Comparison of ENCODE assay signal across 26 cellular contexts in the genomic region with DNA sequence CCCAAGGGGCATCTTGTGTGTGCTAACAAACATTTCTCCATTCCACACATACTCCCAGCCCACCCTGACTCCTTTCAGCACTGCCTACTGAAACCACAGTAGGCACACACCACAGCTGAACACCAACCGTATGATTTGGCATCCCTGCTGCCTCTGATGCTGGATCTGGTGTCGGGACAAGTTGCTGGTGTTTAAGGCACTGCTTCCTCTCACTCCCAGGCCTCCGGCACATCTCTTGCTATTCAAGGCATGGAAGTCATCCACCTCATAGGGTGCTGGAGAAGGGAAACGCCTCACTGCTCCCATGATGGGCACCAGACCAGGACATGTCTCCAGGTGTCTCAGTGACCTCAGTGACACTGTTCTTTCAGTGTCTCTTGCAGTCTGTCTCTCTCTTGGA. TPM values are rescaled to one million over a fixed set of nuclear protein-coding genes. Genes with fewer than 3 reads are reported as not detected.
"Had no signal": no experiment of that assay in that cellular context is flagged by ENCODE, and none has a peak within 500 bp of the region (broad histone marks: within the 10 kb centered on the region; RNA-seq: fewer than 3 reads in every experiment).

No MANE protein-coding gene starts in this region.

- H3K4me3 Mint-ChIP-seq: naive B cell, nephron, type B pancreatic cell had no signal

- H3K27ac ChIP-seq: dorsolateral prefrontal cortex, heart left ventricle, neutrophil, psoas muscle, right lobe of liver, skin epidermis, suprapubic skin, thyroid gland had no signal

- FAIRE-seq: frontal cortex, urothelium cell line had no signal

- ATAC-seq: esophagus mucosa, heart left ventricle, psoas muscle, right lobe of liver had no signal

- H3K36me3 Mint-ChIP-seq: naive B cell, type B pancreatic cell had no signal

- H3K27ac Mint-ChIP-seq: naive B cell, nephron, type B pancreatic cell had no signal

- H3K27me3 ChIP-seq: neutrophil, right lobe of liver, suprapubic skin, thyroid gland had no signal

- H3K4me3 ChIP-seq: dorsolateral prefrontal cortex, heart left ventricle, psoas muscle, right lobe of liver, skin epidermis, suprapubic skin, thyroid gland had no signal

- H3K9me3 Mint-ChIP-seq: naive B cell, nephron, type B pancreatic cell had no signal

- H3K36me3 ChIP-seq: heart left ventricle, neutrophil, right lobe of liver, suprapubic skin, thyroid gland had no signal

- H3K9me3 ChIP-seq: heart left ventricle, neutrophil, psoas muscle, right lobe of liver, suprapubic skin, thyroid gland had no signal

- DNase-seq: cortex of kidney; dorsolateral prefrontal cortex; effector CD8-positive, alpha-beta T cell; heart left ventricle; hippocampal formation; kidney glomerular epithelial cell; naive B cell; psoas muscle; retina; right lobe of liver; stimulated activated CD4-positive, alpha-beta T cell treated with anti-CD3 and anti-CD28 coated beads, Interleukin-2, amount 100 ng/mL, for 24 hours; stimulated activated naive CD4-positive, alpha-beta T cell treated with Interleukin-2 at 50 U/mL for 16 hours; thyroid gland had no signal

- H3K4me1 ChIP-seq: heart left ventricle, psoas muscle, thyroid gland had no signal

RNA-seq across cellular contexts. Expression of a gene that starts 2.4 kb away (rescaled TPM):
- total RNA-seq: dorsolateral prefrontal cortex, fibroblast of lung, frontal cortex, glomerular endothelial cell, lung microvascular endothelial cell, mucosa of gallbladder, osteoblast, psoas muscle, thyroid gland had no signal
- polyA plus RNA-seq: fibroblast of lung, psoas muscle had no signal
